ENCODE assay signal across 26 cellular contexts in genomic region chr19:33604651-33605050, GRCh38. TPM values are rescaled to one million over a fixed set of nuclear protein-coding genes. Genes with fewer than 3 reads are reported as not detected.
"Had no signal": no experiment of that assay in that cellular context is flagged by ENCODE, and none has a peak within 500 bp of the region (broad histone marks: within the 10 kb centered on the region; RNA-seq: fewer than 3 reads in every experiment).

No MANE protein-coding gene starts in this region.

- H3K4me2 ChIP-seq: neural progenitor cell had no signal

- H3K27me3 ChIP-seq: neural progenitor cell, testis had no signal

- FAIRE-seq: keratinocyte had no signal

- H3K27ac ChIP-seq: epithelial cell of prostate, gastrocnemius medialis, neural progenitor cell, parathyroid adenoma, sigmoid colon, testis, tibial artery had no signal

- H2AFZ ChIP-seq: neural progenitor cell, parathyroid adenoma had no signal

- H3K79me2 ChIP-seq: parathyroid adenoma had no signal

- ATAC-seq: esophagus mucosa; gastrocnemius medialis; left ventricle myocardium superior; mucosa of descending colon; naive thymus-derived CD4-positive, alpha-beta T cell; right cardiac atrium; stimulated activated effector memory CD8-positive, alpha-beta T cell treated with anti-CD3 and anti-CD28 coated beads, Interleukin-12 subunit alpha, Interleukin-12 subunit beta, amount 100 ng/mL, for 72 hours had no signal

- H3K4me1 ChIP-seq: gastrocnemius medialis, neural progenitor cell, parathyroid adenoma, sigmoid colon, testis, tibial artery had no signal

- H3K9ac ChIP-seq: neural progenitor cell, parathyroid adenoma had no signal

- H3K36me3 ChIP-seq: gastrocnemius medialis, neural progenitor cell, sigmoid colon, tibial artery had no signal

- H3K9me3 ChIP-seq: testis had no signal

- DNase-seq: effector CD8-positive, alpha-beta T cell; endodermal cell; foreskin fibroblast; gastrocnemius medialis; head of caudate nucleus; left ventricle myocardium superior; mesenchymal stem cell; mucosa of descending colon; naive thymus-derived CD4-positive, alpha-beta T cell; right cardiac atrium; sigmoid colon; stimulated activated CD4-positive, alpha-beta T cell treated with anti-CD3 and anti-CD28 coated beads, Interleukin-2, amount 100 ng/mL, for 24 hours; stimulated activated CD4-positive, alpha-beta T cell treated with anti-CD3 and anti-CD28 coated beads, Interleukin-4, amount 100 ng/mL, for 24 hours; stimulated activated naive CD4-positive, alpha-beta T cell treated with Interleukin-2 at 50 U/mL for 16 hours; substantia nigra; testis; tibial artery had no signal

- H3K4me3 ChIP-seq: gastrocnemius medialis, lung, mucosa of descending colon, neural progenitor cell, sigmoid colon, testis, tibial artery had no signal

RNA-seq across cellular contexts. Expression of gene CHST8, which starts 17.1 kb away (rescaled TPM):
- total RNA-seq: left ventricle myocardium superior; naive thymus-derived CD4-positive, alpha-beta T cell; osteoblast; skeletal muscle tissue had no signal
- polyA plus RNA-seq: keratinocyte; naive thymus-derived CD4-positive, alpha-beta T cell had no signal
